9 cellular contexts compared by ENCODE assay signal in the genomic region with DNA sequence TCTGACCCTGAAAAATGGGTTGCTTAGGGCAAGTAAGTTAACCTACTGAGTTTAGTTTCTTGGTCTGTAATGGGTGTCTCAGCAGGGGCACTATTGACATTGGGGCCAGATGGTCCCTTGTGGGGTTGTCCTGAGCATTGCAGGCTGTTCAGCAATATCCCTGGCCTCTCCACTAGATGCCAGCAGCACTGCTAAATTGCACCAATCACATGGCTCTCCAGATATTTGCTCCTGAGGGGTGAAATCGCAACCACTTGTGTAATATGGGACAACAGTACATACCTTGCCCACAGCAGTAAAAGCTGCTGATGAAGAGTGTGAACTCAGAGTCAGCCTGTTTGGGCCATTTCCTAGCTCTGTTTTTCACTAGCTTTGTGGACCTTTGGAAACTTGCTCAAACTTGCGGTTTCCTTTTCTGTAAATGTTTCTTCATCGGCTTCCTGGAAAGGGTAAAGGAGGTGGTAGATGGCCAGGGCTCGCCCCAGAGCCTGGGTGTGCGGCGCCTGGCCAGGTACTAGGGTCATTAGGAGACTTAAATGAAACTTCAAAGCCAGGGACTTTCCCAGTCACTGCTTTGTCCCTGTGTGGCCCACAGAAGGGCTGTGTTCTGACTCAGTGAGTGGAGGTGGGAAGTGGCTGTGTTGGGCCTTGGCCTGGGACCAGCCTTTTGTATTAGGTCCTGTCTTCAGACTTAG. TPM values are rescaled to one million over a fixed set of nuclear protein-coding genes. Genes with fewer than 3 reads are reported as not detected.
DNase-seq lines count a peak whose midpoint lies in the region; ATAC-seq, FAIRE-seq and TF ChIP-seq lines count a peak whose summit lies in the region.
"Had no signal": no experiment of that assay in that cellular context is flagged by ENCODE, and none has a peak within 500 bp of the region (broad histone marks: within the 10 kb centered on the region; RNA-seq: fewer than 3 reads in every experiment).

No MANE protein-coding gene starts in this region.

- no peak overlapping the region for H2BK12ac ChIP-seq in H9 (ENCODE audit: insufficient read length, low read depth, low read length)

- H4K20me1 ChIP-seq in H9 (ENCODE audit: control insufficient read depth, insufficient read depth, insufficient read length) (no peaks in the 10 kb centered on the region), Loucy (ENCODE audit: insufficient read depth, low read length, poor library complexity, severe bottlenecking) (no peaks in the 10 kb centered on the region)

- no peak overlapping the region for H2AK5ac ChIP-seq in H9 (ENCODE audit: insufficient read length, low read length)

- H3K4me3 ChIP-seq in Loucy (ENCODE audit: low read length, poor library complexity, severe bottlenecking) = no peak overlapping the region
- H3K4me3 ChIP-seq in fibroblast of pulmonary artery (replicated peaks; ENCODE audit: low read depth, low read length) = no peak overlapping the region
- no peak overlapping the region for H3K4me3 ChIP-seq in pancreas

- DNase-seq in activated effector memory CD4-positive, alpha-beta T cell treated with anti-CD3 and anti-CD28 coated beads, Interleukin-2, amount 50 U/mL, for 16 hours = peak; percentile 73
- DNase-seq in activated effector memory CD4-positive, alpha-beta T cell treated with Interleukin-2 at 50 U/mL for 16 hours = no peak
- DNase-seq in H9 (peak; percentile 50), fibroblast of pulmonary artery (ENCODE audit: low read depth) (peak; percentile 85), pancreas (peak in 3 of 6 donors; percentile 24 to 50 (median 39))
- DNase-seq in activated CD8-positive, alpha-beta T cell treated with anti-CD3 and anti-CD28 coated beads for 36 hours = peak; percentile 63
- DNase-seq in naive thymus-derived CD8-positive, alpha-beta T cell = no peak
- DNase-seq: naive B cell had no signal

- no peaks in the 10 kb centered on the region for H3K9me2 ChIP-seq in Loucy (replicated peaks; ENCODE audit: low read depth, low read length)

- FAIRE-seq in pancreas (lab: Jason Lieb, UNC) = no peak

- POLR2A ChIA-PET in activated CD8-positive, alpha-beta T cell treated with anti-CD3 and anti-CD28 coated beads for 36 hours (lab: Charles Lee) = no interaction called here
- POLR2A ChIA-PET in naive thymus-derived CD8-positive, alpha-beta T cell (lab: Charles Lee) = no interaction called here

- H3K23ac ChIP-seq in H9 (ENCODE audit: insufficient read length, low read depth, low read length) = no peak overlapping the region

- no peak overlapping the region for H2BK20ac ChIP-seq in H9 (ENCODE audit: low read depth, low read length, poor library complexity, severe bottlenecking)

- H3K36me3 Mint-ChIP-seq in H9 (ENCODE audit: insufficient read depth in 1 of 3, low read depth in 3 of 3) = no peaks in the 10 kb centered on the region
- H3K36me3 Mint-ChIP-seq in activated CD8-positive, alpha-beta T cell treated with anti-CD3 and anti-CD28 coated beads for 36 hours (ENCODE audit: low read depth) = no peaks in the 10 kb centered on the region
- H3K36me3 Mint-ChIP-seq in naive thymus-derived CD8-positive, alpha-beta T cell = no peaks in the 10 kb centered on the region

- peaks cover 5 to 8% of the 10 kb centered on the region in 2 experiments; a peak in 2 of 4 replicates for H3K4me1 Mint-ChIP-seq in H9
- peaks cover 16% of the 10 kb centered on the region for H3K4me1 Mint-ChIP-seq in activated CD8-positive, alpha-beta T cell treated with anti-CD3 and anti-CD28 coated beads for 36 hours (ENCODE audit: low read depth)
- peaks cover 0 to 7% (median 0%) of the 10 kb centered on the region in 4 donors for H3K4me1 Mint-ChIP-seq in naive thymus-derived CD8-positive, alpha-beta T cell

- H2AFZ ChIP-seq in H9 (ENCODE audit: low read length) (no peak overlapping the region), Loucy (ENCODE audit: low read length) (peak overlapping the region; percentile 82)

- no CpG with 5 or more reads among the region's 6 CpGs for WGBS in H9 (ENCODE audit: extremely low coverage, insufficient read length, low lambda C conversion rate)
- WGBS in pancreas, 2 donors = 40% methylated on average over 6 of the region's 6 CpGs

- H3F3A ChIP-seq in Loucy (ENCODE audit: low read depth) = no peaks in the 10 kb centered on the region

- H3K23me2 ChIP-seq in H9 (ENCODE audit: insufficient read length, low read depth, low read length, poor library complexity, severe bottlenecking) = no peaks in the 10 kb centered on the region

- H3K4me2 ChIP-seq in H9 (ENCODE audit: insufficient read depth, insufficient read length, low read length) = no peak overlapping the region
- no peak overlapping the region for H3K4me2 ChIP-seq in Loucy (ENCODE audit: low read depth, low read length, poor library complexity, severe bottlenecking)

- TF ChIP-seq CTCF in H9 (conservative IDR thresholded peaks at IDR 0.05) (peak; percentile 61), Loucy (conservative IDR thresholded peaks at IDR 0.05; ENCODE audit: low read length) (peak; percentile 63), fibroblast of pulmonary artery (IDR thresholded peaks at IDR 0.05; ENCODE audit: low read length, missing control alignments) (peak; percentile 80), pancreas (IDR thresholded peaks at IDR 0.05) (peak; percentile 10 to 41 (median 24))
- TF ChIP-seq CTCF in activated CD8-positive, alpha-beta T cell treated with anti-CD3 and anti-CD28 coated beads for 36 hours (IDR thresholded peaks at IDR 0.05) = no peak

- H3K56ac ChIP-seq in H9 (ENCODE audit: insufficient read length, low read depth, low read length) = no peak overlapping the region

- CTCF ChIA-PET in activated CD8-positive, alpha-beta T cell treated with anti-CD3 and anti-CD28 coated beads for 36 hours (lab: Charles Lee) = interaction anchor here (1.3 to 1.8 kb wide), 4 partner anchors 11 to 386 kb away, joined by 3 to 10 read pairs (median 5); no protein-coding TSS in a partner anchor

- intact Hi-C loops in activated CD8-positive, alpha-beta T cell treated with anti-CD3 and anti-CD28 coated beads for 36 hours (cut with micrococcal nuclease) = no loop called here
- intact Hi-C loops in pancreas (cut with DNase I) = loop anchor here in 1 of 3 donors (10.0 kb wide), 1 partner anchor 171 kb away; no protein-coding TSS in a partner anchor

- H3K79me2 ChIP-seq in H9 (ENCODE audit: insufficient read depth, low read length) (no peaks in the 10 kb centered on the region), Loucy (ENCODE audit: insufficient read depth, low read length) (no peaks in the 10 kb centered on the region)

- H3K27me3 ChIP-seq in H9 (ENCODE audit: insufficient read depth, low read length) (no peaks in the 10 kb centered on the region), Loucy (ENCODE audit: insufficient read depth, low read length, poor library complexity, severe bottlenecking) (no peaks in the 10 kb centered on the region), pancreas (no peaks in the 10 kb centered on the region)

- H3K4me3 Mint-ChIP-seq in H9 = no peak overlapping the region
- no peak overlapping the region for H3K4me3 Mint-ChIP-seq in activated CD8-positive, alpha-beta T cell treated with anti-CD3 and anti-CD28 coated beads for 36 hours
- H3K4me3 Mint-ChIP-seq in naive thymus-derived CD8-positive, alpha-beta T cell = no peak overlapping the region
- H3K4me3 Mint-ChIP-seq: naive B cell had no signal

- H2BK15ac ChIP-seq in H9 (ENCODE audit: low read depth, low read length) = no peak overlapping the region

- no peak overlapping the region for H3K14ac ChIP-seq in H9 (ENCODE audit: insufficient read depth, low read length)

- H3K27ac ChIP-seq in H9 (ENCODE audit: insufficient read length, low read depth, low read length) = no peak overlapping the region
- H3K27ac ChIP-seq in pancreas = peak overlapping the region in 3 of 4 donors; percentile 10 to 56 (median 26)

- H3K9me3 ChIP-seq in H9 (ENCODE audit: control insufficient read depth, low read depth, low read length) (no peaks in the 10 kb centered on the region), Loucy (ENCODE audit: insufficient read depth, low read depth, low read length) (no peaks in the 10 kb centered on the region), pancreas (no peaks in the 10 kb centered on the region)

- H3K18ac ChIP-seq in H9 (ENCODE audit: insufficient read length, low read depth, low read length) = no peak overlapping the region

- H3K27ac Mint-ChIP-seq in H9 = peak overlapping the region in 1 of 3 experiments; percentile 70; a peak in 2 of 7 replicates
- peak overlapping the region; percentile 79 for H3K27ac Mint-ChIP-seq in activated CD8-positive, alpha-beta T cell treated with anti-CD3 and anti-CD28 coated beads for 36 hours
- peak overlapping the region in 4 of 10 donors; percentile 60 to 77 (median 62) for H3K27ac Mint-ChIP-seq in naive thymus-derived CD8-positive, alpha-beta T cell

- no peak overlapping the region for H2BK120ac ChIP-seq in H9 (ENCODE audit: low read depth, low read length, poor library complexity, severe bottlenecking)

- no peak overlapping the region for H2BK5ac ChIP-seq in H9 (ENCODE audit: insufficient read length, low read length)

- H3K36me3 ChIP-seq in Loucy (ENCODE audit: insufficient read depth, low read length) = no peaks in the 10 kb centered on the region
- H3K36me3 ChIP-seq in pancreas = no peaks in the 10 kb centered on the region

- no peak overlapping the region for H3T11ph ChIP-seq in H9 (ENCODE audit: low read length)

- H3K9ac ChIP-seq in H9 (ENCODE audit: extremely low read depth, insufficient read length, low read length) = no peak overlapping the region
- no peak overlapping the region for H3K9ac ChIP-seq in Loucy (ENCODE audit: low read depth, low read length, poor library complexity, severe bottlenecking)

- H3K9me3 Mint-ChIP-seq in H9 = peaks cover 8 to 12% of the 10 kb centered on the region in 2 experiments; a peak in 3 of 5 replicates
- no peaks in the 10 kb centered on the region for H3K9me3 Mint-ChIP-seq in activated CD8-positive, alpha-beta T cell treated with anti-CD3 and anti-CD28 coated beads for 36 hours
- no peaks in the 10 kb centered on the region for H3K9me3 Mint-ChIP-seq in naive thymus-derived CD8-positive, alpha-beta T cell
- H3K9me3 Mint-ChIP-seq: naive B cell had no signal

- no peak overlapping the region for H4K5ac ChIP-seq in H9 (ENCODE audit: insufficient read length, low read depth, low read length)

- H4K8ac ChIP-seq in H9 (replicated peaks; ENCODE audit: insufficient read length, low read depth, low read length) = no peak overlapping the region

- H3K27me3 Mint-ChIP-seq in H9 (ENCODE audit: low read depth) = peaks cover 55% of the 10 kb centered on the region
- H3K27me3 Mint-ChIP-seq in activated CD8-positive, alpha-beta T cell treated with anti-CD3 and anti-CD28 coated beads for 36 hours = no peaks in the 10 kb centered on the region
- peaks cover 0 to 20% (median 12%) of the 10 kb centered on the region in 5 donors for H3K27me3 Mint-ChIP-seq in naive thymus-derived CD8-positive, alpha-beta T cell
- H3K27me3 Mint-ChIP-seq: naive B cell had no signal

- peak; percentile 83 for ATAC-seq in activated CD8-positive, alpha-beta T cell treated with anti-CD3 and anti-CD28 coated beads for 36 hours
- peak; percentile 89 to 97 (median 93) for ATAC-seq in pancreas
- ATAC-seq in naive thymus-derived CD8-positive, alpha-beta T cell = no peak

- no peak overlapping the region for H3K4ac ChIP-seq in H9 (ENCODE audit: low read depth, low read length)

- H3K79me1 ChIP-seq in H9 (ENCODE audit: insufficient read depth, low read depth, low read length, poor library complexity, severe bottlenecking) = no peaks in the 10 kb centered on the region

- no peaks in the 10 kb centered on the region for H3K4me1 ChIP-seq in H9 (ENCODE audit: insufficient read depth, low read length)
- no peaks in the 10 kb centered on the region for H3K4me1 ChIP-seq in Loucy (ENCODE audit: insufficient read depth, low read length, poor library complexity, severe bottlenecking)
- peaks cover 0 to 4% (median 0%) of the 10 kb centered on the region in 3 donors for H3K4me1 ChIP-seq in pancreas

- no peak overlapping the region for H4K91ac ChIP-seq in H9 (ENCODE audit: insufficient read length, low read depth, low read length)

RNA-seq across cellular contexts. Expression of gene NCF4, which starts 13.0 kb away (rescaled TPM):
- total RNA-seq in H9 (2021) = not detected in 2 replicates
- 1 to 10 TPM; 2.5 to 2.9 TPM for total RNA-seq in activated CD8-positive, alpha-beta T cell treated with anti-CD3 and anti-CD28 coated beads for 36 hours
- total RNA-seq in pancreas = 1 to 10 TPM in 4 of 6 donors, under 1 TPM in 2; 0.32 to 7.1 (median 1.8) TPM
- polyA plus RNA-seq in pancreas = 1 to 10 TPM; 4.0 to 6.5 TPM
- 1 to 10 TPM; 2.8 to 3.1 TPM for total RNA-seq in naive thymus-derived CD8-positive, alpha-beta T cell
- polyA plus RNA-seq in naive thymus-derived CD8-positive, alpha-beta T cell = under 1 TPM in 2 of 3 donors, not detected in 1; 0.39 to 0.64 TPM

RNA-seq across cellular contexts. Expression of gene CSF2RB, which starts 39.7 kb away (rescaled TPM):
- total RNA-seq in H9 (2021) = not detected in 2 replicates
- total RNA-seq in activated CD8-positive, alpha-beta T cell treated with anti-CD3 and anti-CD28 coated beads for 36 hours = under 1 TPM; 0.16 to 0.29 TPM
- 1 to 10 TPM in 4 of 6 donors, under 1 TPM in 2; 0.46 to 4.3 (median 1.8) TPM for total RNA-seq in pancreas
- polyA plus RNA-seq in pancreas = 1 to 10 TPM in 1 of 2 donors, under 1 TPM in 1; 0.87 to 2.6 TPM
- under 1 TPM; 0.41 to 0.60 TPM for total RNA-seq in naive thymus-derived CD8-positive, alpha-beta T cell
- polyA plus RNA-seq in naive thymus-derived CD8-positive, alpha-beta T cell = not detected

RNA-seq across cellular contexts. Expression of gene PVALB, which starts 56.9 kb away (rescaled TPM):
- total RNA-seq in H9 (2021) (2.7 and 3.0 TPM in 2 replicates), pancreas (not detected)
- total RNA-seq in activated CD8-positive, alpha-beta T cell treated with anti-CD3 and anti-CD28 coated beads for 36 hours = not detected
- polyA plus RNA-seq in pancreas = under 1 TPM in 1 of 2 donors, not detected in 1; 0.54 TPM
- not detected for total RNA-seq in naive thymus-derived CD8-positive, alpha-beta T cell
- polyA plus RNA-seq in naive thymus-derived CD8-positive, alpha-beta T cell = not detected

Comparison
In these comparisons a context has a peak if more than half of its experiments do, and no peak if none do; other contexts are left out.
1. DNase-seq: peak in activated effector memory CD4-positive, alpha-beta T cell treated with anti-CD3 and anti-CD28 coated beads, Interleukin-2, amount 50 U/mL, for 16 hours (single experiment), H9 (single experiment), activated CD8-positive, alpha-beta T cell treated with anti-CD3 and anti-CD28 coated beads for 36 hours (single experiment) and fibroblast of pulmonary artery (single experiment); none in activated effector memory CD4-positive, alpha-beta T cell treated with Interleukin-2 at 50 U/mL for 16 hours (single experiment) and naive thymus-derived CD8-positive, alpha-beta T cell (0 of 10).
2. ATAC-seq: peak in activated CD8-positive, alpha-beta T cell treated with anti-CD3 and anti-CD28 coated beads for 36 hours (single experiment) and pancreas (4 of 4); none in naive thymus-derived CD8-positive, alpha-beta T cell (0 of 2).